23 cellular contexts compared by ENCODE assay signal in the genomic region with DNA sequence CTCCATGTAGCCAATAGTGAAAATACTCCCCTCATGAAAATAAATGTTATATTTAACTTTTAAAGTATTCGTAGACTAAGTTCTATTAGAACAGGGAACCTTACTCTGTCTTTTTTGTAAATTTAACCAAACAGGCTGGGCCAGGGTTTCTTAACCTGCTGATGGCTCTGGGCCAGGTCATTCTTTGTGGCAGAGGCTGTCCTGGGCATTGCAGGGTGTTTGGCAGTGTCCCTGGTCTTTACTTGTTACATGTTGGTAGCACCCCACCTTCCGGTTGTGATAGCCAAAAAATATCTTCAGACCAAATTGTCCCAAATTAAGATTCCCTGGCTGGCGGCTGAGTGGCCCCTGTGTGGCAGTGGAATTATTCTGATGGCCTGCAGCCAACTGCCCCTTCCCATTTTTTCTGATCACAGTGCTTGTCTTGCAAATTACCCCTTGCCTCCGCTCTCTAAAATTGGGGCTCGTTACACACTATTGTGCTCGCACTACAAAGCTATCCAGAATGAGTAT.
"Had no signal": no experiment of that assay in that cellular context is flagged by ENCODE, and none has a peak within 500 bp of the region (broad histone marks: within the 10 kb centered on the region; RNA-seq: fewer than 3 reads in every experiment).

No MANE protein-coding gene starts in this region.

- ATAC-seq: activated CD4-positive, alpha-beta T cell treated with anti-CD3 and anti-CD28 coated beads for 36 hours; activated CD8-positive, alpha-beta T cell treated with anti-CD3 and anti-CD28 coated beads, Interleukin-2, amount 10 ng/mL, durations not matched to agents 7 days and 5 days; activated T-cell treated with anti-CD3 and anti-CD28 coated beads, Interleukin-2, amount 50 U/mL, for 72 hours; esophagus mucosa; foreskin keratinocyte; heart left ventricle; mucosa of descending colon; natural killer cell treated with Interleukin-12 subunit alpha and Interleukin-12 subunit beta and Interleukin-15 and Interleukin-18, amount 100 ng/mL, for 72 hours; stimulated activated memory B cell treated with anti-CD40 and anti-IgM and Interleukin-4, amounts not matched to agents 10 μg/mL and 1 μg/mL and 100 μg/mL, for 72 hours; stimulated activated naive CD8-positive, alpha-beta T cell treated with anti-CD3 and anti-CD28 coated beads, Interleukin-15, amount 100 ng/mL, for 72 hours had no signal

- H3K4me3 ChIP-seq: heart left ventricle, mucosa of descending colon, smooth muscle cell, tibial artery had no signal

- H3K27ac ChIP-seq: foreskin keratinocyte, heart left ventricle, tibial artery had no signal

- H3K27me3 ChIP-seq: heart left ventricle, tibial artery had no signal

- DNase-seq: activated CD4-positive, alpha-beta T cell treated with anti-CD3 and anti-CD28 coated beads for 36 hours; activated CD4-positive, CD25-positive, alpha-beta regulatory T cell; activated CD8-positive, alpha-beta T cell treated with anti-CD3 and anti-CD28 coated beads, Interleukin-2, amount 10 ng/mL, durations not matched to agents 7 days and 5 days; activated naive CD4-positive, alpha-beta T cell treated with Interleukin-2 at 50 U/mL for 16 hours; activated T-cell treated with anti-CD3 and anti-CD28 coated beads for 4 hours; activated T-cell treated with anti-CD3 and anti-CD28 coated beads, Interleukin-2, amount 50 U/mL, for 72 hours; aorta; central memory CD4-positive, alpha-beta T cell; foreskin keratinocyte; heart left ventricle; hypothalamus; immature natural killer cell; mucosa of descending colon; stimulated activated CD4-positive, alpha-beta T cell treated with anti-CD3 and anti-CD28 coated beads, Interleukin-1b, Interleukin-23, amount 100 ng/mL, for 48 hours; stimulated activated CD4-positive, alpha-beta T cell treated with anti-CD3 and anti-CD28 coated beads, Interleukin-4, amount 100 ng/mL, for 4 hours; stimulated activated naive CD8-positive, alpha-beta T cell treated with anti-CD3 and anti-CD28 coated beads, Interleukin-15, amount 100 ng/mL, for 72 hours; T-helper 1 cell; tibial artery had no signal

- H3K9me3 ChIP-seq: heart left ventricle, mucosa of descending colon, tibial artery had no signal

- H3K36me3 ChIP-seq: heart left ventricle, tibial artery had no signal

- FAIRE-seq: endothelial cell of umbilical vein had no signal

- H3K4me2 ChIP-seq: smooth muscle cell had no signal
